9 cellular contexts compared by ENCODE assay signal in the genomic region with DNA sequence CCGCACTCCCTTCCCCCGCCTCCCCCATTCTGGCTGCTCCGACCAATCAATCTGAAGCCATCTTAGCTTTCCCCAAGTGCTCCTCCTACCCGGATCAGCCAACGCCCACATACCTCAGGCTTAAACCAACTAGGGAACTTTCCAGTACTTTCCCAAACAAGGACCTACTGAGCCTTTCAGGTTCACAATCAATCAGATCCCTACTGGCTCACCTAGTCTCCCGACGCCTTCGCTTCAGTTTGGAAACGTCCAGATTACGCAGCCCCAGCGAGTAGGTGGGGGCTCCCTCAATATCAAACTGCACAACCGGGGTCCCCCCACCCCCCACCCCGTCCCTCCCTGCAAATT. TPM values are rescaled to one million over a fixed set of nuclear protein-coding genes. Genes with fewer than 3 reads are reported as not detected.
DNase-seq lines count a peak whose midpoint lies in the region; ATAC-seq and TF ChIP-seq lines count a peak whose summit lies in the region.
"Had no signal": no experiment of that assay in that cellular context is flagged by ENCODE, and none has a peak within 500 bp of the region (broad histone marks: within the 10 kb centered on the region; RNA-seq: fewer than 3 reads in every experiment).

No MANE protein-coding gene starts in this region.

- H3K4me3 ChIP-seq in endodermal cell (ENCODE audit: low read length) (peak overlapping the region; percentile 84), lower lobe of right lung (peak overlapping the region; percentile 64)

- peaks cover 48% of the 10 kb centered on the region for H3K4me1 Mint-ChIP-seq in CD4-positive, alpha-beta T cell (ENCODE audit: low read depth)
- peaks cover 20% of the 10 kb centered on the region for H3K4me1 Mint-ChIP-seq in endodermal cell

- no peaks in the 10 kb centered on the region for H3K9me3 ChIP-seq in CD4-positive, alpha-beta T cell (ENCODE audit: control insufficient read depth, low read length)
- no peaks in the 10 kb centered on the region for H3K9me3 ChIP-seq in endodermal cell (ENCODE audit: control insufficient read depth, low read length)
- H3K9me3 ChIP-seq in lower lobe of right lung = no peaks in the 10 kb centered on the region

- peak overlapping the region; percentile 81 for H3K27ac ChIP-seq in CD4-positive, alpha-beta T cell (ENCODE audit: low read depth, low read length)
- H3K27ac ChIP-seq in endodermal cell (ENCODE audit: low read depth, low read length) = peak overlapping the region; percentile 98
- H3K27ac ChIP-seq in lower lobe of right lung = peak overlapping the region; percentile 97
- H3K27ac ChIP-seq: HL-60 had no signal

- POLR2A ChIA-PET in CD4-positive, alpha-beta T cell (lab: Charles Lee) = interaction anchor here (0.6 to 3.6 kb wide), 17 partner anchors 8 to 1157 kb away, joined by 3 to 29 read pairs (median 5); a partner anchor contains a TSS

- peak; percentile 63 for ATAC-seq in CD4-positive, alpha-beta T cell (ENCODE audit: poor library complexity)
- ATAC-seq in HG02970 (IDR thresholded peaks at IDR 0.05; ENCODE audit: low FRiP score, unreplicated experiment) (peak; percentile 22), lower lobe of right lung (peak; percentile 93), GM21381 (IDR thresholded peaks at IDR 0.05; ENCODE audit: unreplicated experiment) (no peak)

- peak overlapping the region; percentile 83 for H3K27ac Mint-ChIP-seq in CD4-positive, alpha-beta T cell
- H3K27ac Mint-ChIP-seq in endodermal cell = peak overlapping the region; percentile 100

- CTCF ChIA-PET in CD4-positive, alpha-beta T cell (lab: Charles Lee) = interaction anchor here (0.8 to 3.8 kb wide), 4 partner anchors 8 to 216 kb away, joined by 3 to 19 read pairs (median 6); a partner anchor contains a TSS

- DNase-seq in CD4-positive, alpha-beta T cell = peak in 9 of 10 experiments; percentile 34 to 68 (median 58)
- peak; percentile 99 for DNase-seq in NCI-H82 (lab: John Stamatoyannopoulos, UW)
- peak; percentile 59 for DNase-seq in activated T-cell treated with anti-CD3 and anti-CD28 coated beads for 1 hour (ENCODE audit: low read depth)
- peak; percentile 98 for DNase-seq in endodermal cell
- peak; percentile 95 for DNase-seq in lower lobe of right lung
- peak; percentile 49 to 68 for DNase-seq in stimulated activated CD4-positive, alpha-beta T cell treated with anti-CD3 and anti-CD28 coated beads, Interleukin-4, amount 100 ng/mL, for 48 hours (ENCODE audit: low read depth in 2 of 2)

- H3K4me3 Mint-ChIP-seq in CD4-positive, alpha-beta T cell = peak overlapping the region; percentile 90
- H3K4me3 Mint-ChIP-seq in endodermal cell = peak overlapping the region; percentile 79

- H3K36me3 Mint-ChIP-seq in CD4-positive, alpha-beta T cell (ENCODE audit: low read depth) = peaks cover 24% of the 10 kb centered on the region
- H3K36me3 Mint-ChIP-seq in endodermal cell (ENCODE audit: low read depth) = peaks cover 3% of the 10 kb centered on the region

- intact Hi-C loops in CD4-positive, alpha-beta T cell (cut with DNase I, micrococcal nuclease) = loop anchor here (2.0 to 5.0 kb wide), 2 partner anchors 20 to 77 kb away; a partner anchor contains a TSS
- intact Hi-C loops in lower lobe of right lung (cut with DNase I) = no loop called here

- H3K27me3 ChIP-seq in CD4-positive, alpha-beta T cell (ENCODE audit: control insufficient read depth, insufficient read depth, low read length) = no peaks in the 10 kb centered on the region
- H3K27me3 ChIP-seq in endodermal cell (ENCODE audit: control insufficient read depth, insufficient read depth, low read length, poor library complexity, severe bottlenecking) (no peaks in the 10 kb centered on the region), lower lobe of right lung (ENCODE audit: low read depth) (no peaks in the 10 kb centered on the region)

- H3K9ac ChIP-seq in endodermal cell (ENCODE audit: extremely low read depth, low read length, poor library complexity, severe bottlenecking) = peak overlapping the region; percentile 96

- WGBS in endodermal cell (ENCODE audit: insufficient coverage in 1 of 2, insufficient read length in 1 of 2), 2 experiments = 0 to 1% methylated on average over 2 to 13 of the region's 13 CpGs

- H3K36me3 ChIP-seq in endodermal cell (ENCODE audit: control insufficient read depth, insufficient read depth, low read length) (no peaks in the 10 kb centered on the region), lower lobe of right lung (no peaks in the 10 kb centered on the region)

- TF ChIP-seq CTCF in CD4-positive, alpha-beta T cell (IDR thresholded peaks at IDR 0.05) = no peak
- TF ChIP-seq CTCF in endodermal cell (conservative IDR thresholded peaks at IDR 0.05) = no peak
- no peak for TF ChIP-seq CTCF in lower lobe of right lung (IDR thresholded peaks at IDR 0.05)

- H3K9me3 Mint-ChIP-seq in CD4-positive, alpha-beta T cell = no peaks in the 10 kb centered on the region
- H3K9me3 Mint-ChIP-seq in endodermal cell = peaks cover 13% of the 10 kb centered on the region

- no peaks in the 10 kb centered on the region for H3K27me3 Mint-ChIP-seq in CD4-positive, alpha-beta T cell
- peaks cover 3% of the 10 kb centered on the region for H3K27me3 Mint-ChIP-seq in endodermal cell (ENCODE audit: insufficient read depth)

- H3K4me1 ChIP-seq in endodermal cell (ENCODE audit: control insufficient read depth, insufficient read depth, low read length) (no peaks in the 10 kb centered on the region), lower lobe of right lung (peaks cover 22% of the 10 kb centered on the region)

RNA-seq across cellular contexts. Expression of a gene that starts 0.4 kb away (rescaled TPM):
- 1 to 10 TPM; 1.7 to 1.8 TPM for total RNA-seq in CD4-positive, alpha-beta T cell
- 1 to 10 TPM; 1.2 to 1.5 TPM for total RNA-seq in endodermal cell
- polyA plus RNA-seq in endodermal cell (2013, experiment 1 of 2) = 1.1 TPM
- 1.4 TPM for polyA plus RNA-seq in endodermal cell (2013, experiment 2 of 2)
- 2.5 TPM for total RNA-seq in lower lobe of right lung

RNA-seq across cellular contexts. Expression of a gene that starts 0.7 kb away (rescaled TPM):
- total RNA-seq in CD4-positive, alpha-beta T cell = 1 to 10 TPM; 8.1 to 9.8 TPM
- total RNA-seq in endodermal cell (10 to 100 TPM; 53.1 to 62.6 TPM), lower lobe of right lung (230 TPM)
- polyA plus RNA-seq in endodermal cell (2013, experiment 1 of 2) = 50.5 TPM
- 49.6 TPM for polyA plus RNA-seq in endodermal cell (2013, experiment 2 of 2)

RNA-seq across cellular contexts. Expression of a gene that starts 7.9 kb away (rescaled TPM):
- 10 to 100 TPM; 12.6 to 13.7 TPM for total RNA-seq in CD4-positive, alpha-beta T cell
- total RNA-seq in endodermal cell (100 to 1,000 TPM; 106 to 119 TPM), lower lobe of right lung (30.5 TPM)
- 131 TPM for polyA plus RNA-seq in endodermal cell (2013, experiment 1 of 2)
- polyA plus RNA-seq in endodermal cell (2013, experiment 2 of 2) = 120 TPM

RNA-seq across cellular contexts. Expression of a gene that starts 12.9 kb away (rescaled TPM):
- total RNA-seq in CD4-positive, alpha-beta T cell = 1 to 10 TPM; 8.3 to 9.8 TPM
- total RNA-seq in endodermal cell (10 to 100 TPM; 61.8 to 83.9 TPM), lower lobe of right lung (122 TPM)
- polyA plus RNA-seq in endodermal cell (2013, experiment 1 of 2) = 64.0 TPM
- 54.0 TPM for polyA plus RNA-seq in endodermal cell (2013, experiment 2 of 2)

RNA-seq across cellular contexts. Expression of a gene that starts 19.1 kb away (rescaled TPM):
- 10 to 100 TPM; 43.9 to 44.2 TPM for total RNA-seq in CD4-positive, alpha-beta T cell
- total RNA-seq in endodermal cell (10 to 100 TPM; 81.4 to 83.1 TPM), lower lobe of right lung (44.1 TPM)
- polyA plus RNA-seq in endodermal cell (2013, experiment 1 of 2) = 76.2 TPM
- polyA plus RNA-seq in endodermal cell (2013, experiment 2 of 2) = 67.5 TPM

Comparison
In these comparisons a context has a peak if more than half of its experiments do, and no peak if none do; other contexts are left out.
1. RNA of a gene that starts 0.7 kb away (total RNA-seq): 230 TPM in lower lobe of right lung (single experiment) and 53.1 to 62.6 TPM in endodermal cell; 8.1 to 9.8 TPM in CD4-positive, alpha-beta T cell; every median in the first group is over 4 times any median in the second.
2. Peak in every context shown above with its lines, with median percentiles within 50 percentile points of each other: DNase-seq and H3K27ac ChIP-seq.